8 cellular contexts compared by ENCODE assay signal in the genomic region with DNA sequence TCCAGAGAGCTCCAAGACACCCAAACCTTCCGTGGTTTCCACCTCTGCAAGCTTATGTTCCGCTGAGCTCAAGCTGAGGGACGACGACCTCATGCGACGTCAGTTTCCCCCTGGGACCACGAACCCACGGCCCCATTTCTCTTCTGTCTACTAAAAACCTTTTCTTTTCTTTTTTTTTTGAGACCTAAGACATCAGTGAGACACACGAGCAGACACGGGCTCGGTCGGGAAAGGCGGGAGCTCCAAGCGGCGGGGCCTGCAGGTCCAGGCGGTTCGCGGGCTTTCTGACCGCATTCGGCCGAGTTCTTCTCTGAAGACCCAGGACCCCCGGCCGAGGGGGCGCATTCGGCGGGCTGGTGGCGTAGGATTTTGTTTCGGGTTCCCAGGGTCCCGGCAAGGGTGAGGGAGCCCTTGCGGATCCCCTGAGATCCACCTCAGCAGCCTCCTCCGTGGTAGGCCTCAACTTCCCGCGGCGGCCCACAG. TPM values are rescaled to one million over a fixed set of nuclear protein-coding genes. Genes with fewer than 3 reads are reported as not detected.
DNase-seq lines count a peak whose midpoint lies in the region; ATAC-seq and TF ChIP-seq lines count a peak whose summit lies in the region.

No MANE protein-coding gene starts in this region.

- TF ChIP-seq CTCF in choroid plexus epithelial cell (conservative IDR thresholded peaks at IDR 0.05; ENCODE audit: low read depth, low read length) = no peak

- H3K36me3 ChIP-seq in MG63 = peaks cover 52% of the 10 kb centered on the region
- peaks cover 5 to 11% of the 10 kb centered on the region in 2 donors for H3K36me3 ChIP-seq in muscle layer of duodenum (ENCODE audit: control insufficient read depth in 1 of 2, insufficient read depth in 2 of 2, low read length in 2 of 2)

- H3K4me3 ChIP-seq in MG63 (peak overlapping the region; percentile 99), choroid plexus epithelial cell (ENCODE audit: low read depth, low read length) (peak overlapping the region; percentile 81), muscle layer of duodenum (ENCODE audit: low read depth in 1 of 2, low read length in 2 of 2) (peak overlapping the region; percentile 67 to 96)

- no peaks in the 10 kb centered on the region for H3K9me3 ChIP-seq in MG63
- H3K9me3 ChIP-seq in muscle layer of duodenum (ENCODE audit: control insufficient read depth in 1 of 2, low read length in 2 of 2) = no peaks in the 10 kb centered on the region

- H3K27me3 ChIP-seq in MG63 (no peaks in the 10 kb centered on the region), muscle layer of duodenum (ENCODE audit: low read depth, low read length) (no peaks in the 10 kb centered on the region)

- DNase-seq in Ammon's horn (ENCODE audit: low spot score) (peak; percentile 23), MG63 (no peak), choroid plexus epithelial cell (ENCODE audit: low read depth) (peak; percentile 23), activated gamma-delta T cell (lab: John Stamatoyannopoulos, UW) (no peak)
- DNase-seq in NK-92 treated with Interleukin-12 subunit alpha and Interleukin-12 subunit beta, amount 100 ng/mL, for 24 hours (lab: John Stamatoyannopoulos, UW) = no peak

- H3K27ac ChIP-seq in muscle layer of duodenum (ENCODE audit: low read length) = no peak overlapping the region

- H3K4me1 ChIP-seq in muscle layer of duodenum (ENCODE audit: control insufficient read depth in 1 of 2, insufficient read depth in 2 of 2, low read length in 2 of 2) = peaks cover 6 to 29% of the 10 kb centered on the region in 2 donors

- ATAC-seq in GM18907 (IDR thresholded peaks at IDR 0.05; ENCODE audit: unreplicated experiment) (peak; percentile 15), HG02759 (IDR thresholded peaks at IDR 0.05; ENCODE audit: unreplicated experiment) (no peak)

RNA-seq across cellular contexts. Expression of gene C21orf58, which starts 0.4 kb away (rescaled TPM):
- total RNA-seq in MG63 (2014; rRNA removed; shearing (Covaris generic); ENCODE audit: low replicate concordance) = 3.0 and 4.7 TPM in 2 replicates

RNA-seq across cellular contexts. Expression of gene PCNT, which starts 0.7 kb away (rescaled TPM):
- total RNA-seq in MG63 (2014; rRNA removed; shearing (Covaris generic); ENCODE audit: low replicate concordance) = 51.7 and 57.0 TPM in 2 replicates

RNA-seq across cellular contexts. Expression of gene YBEY, which starts 37.1 kb away (rescaled TPM):
- 42.8 and 55.8 TPM in 2 replicates for total RNA-seq in MG63 (2014; rRNA removed; shearing (Covaris generic); ENCODE audit: low replicate concordance)

RNA-seq across cellular contexts. Expression of gene MCM3AP, which starts 37.9 kb away (rescaled TPM):
- 76.0 and 108 TPM in 2 replicates for total RNA-seq in MG63 (2014; rRNA removed; shearing (Covaris generic); ENCODE audit: low replicate concordance)

Comparison
In these comparisons a context has a peak if more than half of its experiments do, and no peak if none do; other contexts are left out.
1. DNase-seq: peak in Ammon's horn (single experiment) and choroid plexus epithelial cell (single experiment); none in MG63 (single experiment), NK-92 treated with Interleukin-12 subunit alpha and Interleukin-12 subunit beta, amount 100 ng/mL, for 24 hours (single experiment) and activated gamma-delta T cell (single experiment).
2. Peak in every context shown above with its lines, with median percentiles within 50 percentile points of each other: H3K4me3 ChIP-seq.